ENCODE assay signal across 25 cellular contexts in the genomic region with DNA sequence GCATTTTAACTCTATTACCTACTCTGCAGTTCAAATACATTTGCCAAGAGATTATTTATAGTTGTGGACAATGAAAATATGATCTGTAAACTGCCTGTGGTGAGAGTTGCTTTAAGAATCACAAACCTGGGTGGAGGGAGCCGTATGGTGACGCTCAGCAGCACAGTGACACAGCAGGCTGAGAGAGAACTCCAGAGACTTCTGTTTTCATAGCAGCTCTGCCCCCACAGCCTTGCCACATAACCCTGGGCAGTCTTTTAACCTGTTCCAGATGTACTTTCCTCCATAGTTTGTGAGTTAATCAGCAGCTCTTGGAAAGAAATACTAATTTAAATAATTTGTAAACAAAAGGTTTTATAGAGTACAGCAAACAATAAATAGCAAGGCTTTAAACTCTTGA.
DNase-seq lines count a peak whose midpoint lies in the region; ATAC-seq and TF ChIP-seq lines count a peak whose summit lies in the region.
"Had no signal": no experiment of that assay in that cellular context is flagged by ENCODE, and none has a peak within 500 bp of the region (broad histone marks: within the 10 kb centered on the region; RNA-seq: fewer than 3 reads in every experiment).

No MANE protein-coding gene starts in this region.

- no peak overlapping the region for H3K23ac ChIP-seq in H9 (ENCODE audit: insufficient read length, low read depth, low read length)

- TF ChIP-seq CTCF in H9 (conservative IDR thresholded peaks at IDR 0.05): no peak

- no peaks in the 10 kb centered on the region for H3K79me2 ChIP-seq in ACC112 (ENCODE audit: control insufficient read depth, insufficient read depth, low read length, unreplicated experiment)
- no peaks in the 10 kb centered on the region for H3K79me2 ChIP-seq in H9 (ENCODE audit: insufficient read depth, low read length)

- H3K27ac Mint-ChIP-seq in H9: no peak overlapping the region
- H3K27ac Mint-ChIP-seq: CD14-positive monocyte; CD8-positive, alpha-beta memory T cell had no signal

- no peak overlapping the region for H3K4ac ChIP-seq in H9 (ENCODE audit: low read depth, low read length)

- H2AFZ ChIP-seq in ACC112 (ENCODE audit: low read length, unreplicated experiment) (no peak overlapping the region), H9 (ENCODE audit: low read length) (no peak overlapping the region)

- H4K8ac ChIP-seq in H9 (replicated peaks; ENCODE audit: insufficient read length, low read depth, low read length): no peak overlapping the region

- no peak overlapping the region for H3K4me2 ChIP-seq in H9 (ENCODE audit: insufficient read depth, insufficient read length, low read length)

- H2BK20ac ChIP-seq in H9 (ENCODE audit: low read depth, low read length, poor library complexity, severe bottlenecking): no peak overlapping the region

- H3K9me3 ChIP-seq in H9 (ENCODE audit: control insufficient read depth, low read depth, low read length): no peaks in the 10 kb centered on the region
- H3K9me3 ChIP-seq in effector memory CD4-positive, alpha-beta T cell (ENCODE audit: control insufficient read depth, low read length): no peaks in the 10 kb centered on the region
- H3K9me3 ChIP-seq: BE2C had no signal

- H3K56ac ChIP-seq in H9 (ENCODE audit: insufficient read length, low read depth, low read length): no peak overlapping the region

- H4K20me1 ChIP-seq in H9 (ENCODE audit: control insufficient read depth, insufficient read depth, insufficient read length): no peaks in the 10 kb centered on the region

- H3K36me3 ChIP-seq in ACC112 (ENCODE audit: insufficient read depth, low read length): no peaks in the 10 kb centered on the region
- no peaks in the 10 kb centered on the region for H3K36me3 ChIP-seq in effector memory CD4-positive, alpha-beta T cell (ENCODE audit: control insufficient read depth, insufficient read depth, low read length)
- H3K36me3 ChIP-seq: BE2C had no signal

- no peak overlapping the region for H3K9ac ChIP-seq in H9 (ENCODE audit: extremely low read depth, insufficient read length, low read length)

- H2BK12ac ChIP-seq in H9 (ENCODE audit: insufficient read length, low read depth, low read length): no peak overlapping the region

- no peak overlapping the region for H4K91ac ChIP-seq in H9 (ENCODE audit: insufficient read length, low read depth, low read length)

- no peaks in the 10 kb centered on the region for H3K79me1 ChIP-seq in H9 (ENCODE audit: insufficient read depth, low read depth, low read length, poor library complexity, severe bottlenecking)

- H3K18ac ChIP-seq in H9 (ENCODE audit: insufficient read length, low read depth, low read length): no peak overlapping the region

- H3K27me3 ChIP-seq in ACC112 (ENCODE audit: insufficient read depth, low read length): no peaks in the 10 kb centered on the region
- H3K27me3 ChIP-seq in H9 (ENCODE audit: insufficient read depth, low read length): no peaks in the 10 kb centered on the region
- no peaks in the 10 kb centered on the region for H3K27me3 ChIP-seq in effector memory CD4-positive, alpha-beta T cell (replicated peaks; ENCODE audit: control insufficient read depth, insufficient read depth, low read length, poor library complexity, severe bottlenecking)
- H3K27me3 ChIP-seq: BE2C had no signal

- no peaks in the 10 kb centered on the region for H3K23me2 ChIP-seq in H9 (ENCODE audit: insufficient read length, low read depth, low read length, poor library complexity, severe bottlenecking)

- H3K4me1 Mint-ChIP-seq in H9: no peaks in the 10 kb centered on the region
- H3K4me1 Mint-ChIP-seq: CD14-positive monocyte; CD8-positive, alpha-beta memory T cell had no signal

- no peaks in the 10 kb centered on the region for H3K36me3 Mint-ChIP-seq in H9 (ENCODE audit: insufficient read depth in 1 of 3, low read depth in 3 of 3)
- H3K36me3 Mint-ChIP-seq: CD14-positive monocyte; CD8-positive, alpha-beta memory T cell had no signal

- H3K4me1 ChIP-seq in ACC112 (ENCODE audit: control insufficient read depth, insufficient read depth, low read length, unreplicated experiment) (no peaks in the 10 kb centered on the region), H9 (ENCODE audit: insufficient read depth, low read length) (no peaks in the 10 kb centered on the region)
- H3K4me1 ChIP-seq in effector memory CD4-positive, alpha-beta T cell (ENCODE audit: control insufficient read depth, insufficient read depth, low read length, poor library complexity, severe bottlenecking): no peaks in the 10 kb centered on the region
- H3K4me1 ChIP-seq: BE2C had no signal

- H3K4me3 ChIP-seq in ACC112 (ENCODE audit: low read depth, low read length): no peak overlapping the region
- H3K4me3 ChIP-seq in effector memory CD4-positive, alpha-beta T cell (ENCODE audit: insufficient read depth, low read depth, low read length, poor library complexity, severe bottlenecking): no peak overlapping the region

- no peak overlapping the region for H2BK15ac ChIP-seq in H9 (ENCODE audit: low read depth, low read length)

- H3K27ac ChIP-seq in ACC112 (ENCODE audit: low read depth, low read length) (peak overlapping the region; percentile 37; the same call in 1 of the 2 replicates), H9 (ENCODE audit: insufficient read length, low read depth, low read length) (no peak overlapping the region)
- no peak overlapping the region for H3K27ac ChIP-seq in effector memory CD4-positive, alpha-beta T cell (ENCODE audit: insufficient read depth, low read length, poor library complexity, severe bottlenecking)
- H3K27ac ChIP-seq: RWPE1 had no signal

- no peak overlapping the region for H3K14ac ChIP-seq in H9 (ENCODE audit: insufficient read depth, low read length)

- no peak overlapping the region for H3T11ph ChIP-seq in H9 (ENCODE audit: low read length)

- no peaks in the 10 kb centered on the region for H3K9me3 Mint-ChIP-seq in H9

- H2AK5ac ChIP-seq in H9 (ENCODE audit: insufficient read length, low read length): no peak overlapping the region

- DNase-seq in M059J (ENCODE audit: low read depth) (peak; percentile 23), dedifferentiated amniotic fluid mesenchymal stem cell (ENCODE audit: extremely low spot score) (peak; percentile 47), left lobe of liver (ENCODE audit: low spot score) (no peak), H9 (no peak)
- DNase-seq in activated T-cell treated with anti-CD3 and anti-CD28 coated beads, Interleukin-2, amount 50 U/mL, for 48 hours: no peak
- DNase-seq in effector memory CD4-positive, alpha-beta T cell: no peak
- DNase-seq: BE2C; CD8-positive, alpha-beta memory T cell; DMS 273 treated with DMSO at 0.1 percent for 48 hours; DMS79; EL; GF-D8; H7; IMR-90; KG1; MM.1S; NCI-H2029; NCI-H446; NCI-H526; NCI-H82; SHP77 had no signal

- no peaks in the 10 kb centered on the region for H3K27me3 Mint-ChIP-seq in H9 (ENCODE audit: low read depth)
- H3K27me3 Mint-ChIP-seq: CD8-positive, alpha-beta memory T cell had no signal

- no peak overlapping the region for H2BK5ac ChIP-seq in H9 (ENCODE audit: insufficient read length, low read length)

- ATAC-seq in left lobe of liver: peak; percentile 86
- no peak for ATAC-seq in GM21447 (IDR thresholded peaks at IDR 0.05; ENCODE audit: unreplicated experiment)

- WGBS in H9 (ENCODE audit: extremely low coverage, insufficient read length, low lambda C conversion rate): no CpG with 5 or more reads among the region's 2 CpGs

- no peak overlapping the region for H2BK120ac ChIP-seq in H9 (ENCODE audit: low read depth, low read length, poor library complexity, severe bottlenecking)

- H4K5ac ChIP-seq in H9 (ENCODE audit: insufficient read length, low read depth, low read length): no peak overlapping the region

- H3K4me3 Mint-ChIP-seq in H9: no peak overlapping the region
- H3K4me3 Mint-ChIP-seq: CD14-positive monocyte; CD8-positive, alpha-beta memory T cell had no signal

Comparison
In these comparisons a context has a peak if more than half of its experiments do, and no peak if none do; other contexts are left out.
1. DNase-seq: peak in M059J (single experiment) and dedifferentiated amniotic fluid mesenchymal stem cell (single experiment); none in left lobe of liver (single experiment), H9 (single experiment), activated T-cell treated with anti-CD3 and anti-CD28 coated beads, Interleukin-2, amount 50 U/mL, for 48 hours (0 of 2) and effector memory CD4-positive, alpha-beta T cell (0 of 3).